In genomic region chr22:28800308-28801041, GRCh38 we compare ENCODE assay signal across 1 cellular context.
A peak's percentile ranks its signal among the peaks of the same experiment; 100 is the strongest.
TF ChIP-seq lines count a peak whose summit lies in the region.

TSS of gene XBP1 (minus strand) at chr22:28800569.

TF ChIP-seq in HepG2, 621 proteins besides CTCF, POLR2A, EP300 and RAD21 (continued from another document and continues in another):
- TF ChIP-seq, protein P1, sequence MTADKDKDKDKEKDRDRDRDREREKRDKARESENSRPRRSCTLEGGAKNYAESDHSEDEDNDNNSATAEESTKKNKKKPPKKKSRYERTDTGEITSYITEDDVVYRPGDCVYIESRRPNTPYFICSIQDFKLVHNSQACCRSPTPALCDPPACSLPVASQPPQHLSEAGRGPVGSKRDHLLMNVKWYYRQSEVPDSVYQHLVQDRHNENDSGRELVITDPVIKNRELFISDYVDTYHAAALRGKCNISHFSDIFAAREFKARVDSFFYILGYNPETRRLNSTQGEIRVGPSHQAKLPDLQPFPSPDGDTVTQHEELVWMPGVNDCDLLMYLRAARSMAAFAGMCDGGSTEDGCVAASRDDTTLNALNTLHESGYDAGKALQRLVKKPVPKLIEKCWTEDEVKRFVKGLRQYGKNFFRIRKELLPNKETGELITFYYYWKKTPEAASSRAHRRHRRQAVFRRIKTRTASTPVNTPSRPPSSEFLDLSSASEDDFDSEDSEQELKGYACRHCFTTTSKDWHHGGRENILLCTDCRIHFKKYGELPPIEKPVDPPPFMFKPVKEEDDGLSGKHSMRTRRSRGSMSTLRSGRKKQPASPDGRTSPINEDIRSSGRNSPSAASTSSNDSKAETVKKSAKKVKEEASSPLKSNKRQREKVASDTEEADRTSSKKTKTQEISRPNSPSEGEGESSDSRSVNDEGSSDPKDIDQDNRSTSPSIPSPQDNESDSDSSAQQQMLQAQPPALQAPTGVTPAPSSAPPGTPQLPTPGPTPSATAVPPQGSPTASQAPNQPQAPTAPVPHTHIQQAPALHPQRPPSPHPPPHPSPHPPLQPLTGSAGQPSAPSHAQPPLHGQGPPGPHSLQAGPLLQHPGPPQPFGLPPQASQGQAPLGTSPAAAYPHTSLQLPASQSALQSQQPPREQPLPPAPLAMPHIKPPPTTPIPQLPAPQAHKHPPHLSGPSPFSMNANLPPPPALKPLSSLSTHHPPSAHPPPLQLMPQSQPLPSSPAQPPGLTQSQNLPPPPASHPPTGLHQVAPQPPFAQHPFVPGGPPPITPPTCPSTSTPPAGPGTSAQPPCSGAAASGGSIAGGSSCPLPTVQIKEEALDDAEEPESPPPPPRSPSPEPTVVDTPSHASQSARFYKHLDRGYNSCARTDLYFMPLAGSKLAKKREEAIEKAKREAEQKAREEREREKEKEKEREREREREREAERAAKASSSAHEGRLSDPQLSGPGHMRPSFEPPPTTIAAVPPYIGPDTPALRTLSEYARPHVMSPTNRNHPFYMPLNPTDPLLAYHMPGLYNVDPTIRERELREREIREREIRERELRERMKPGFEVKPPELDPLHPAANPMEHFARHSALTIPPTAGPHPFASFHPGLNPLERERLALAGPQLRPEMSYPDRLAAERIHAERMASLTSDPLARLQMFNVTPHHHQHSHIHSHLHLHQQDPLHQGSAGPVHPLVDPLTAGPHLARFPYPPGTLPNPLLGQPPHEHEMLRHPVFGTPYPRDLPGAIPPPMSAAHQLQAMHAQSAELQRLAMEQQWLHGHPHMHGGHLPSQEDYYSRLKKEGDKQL (CRISPR knock-in tag; IDR thresholded peaks at IDR 0.05; ENCODE audit: low read depth), result no peak
- TF ChIP-seq TEF (CRISPR knock-in tag; IDR thresholded peaks at IDR 0.05) (no peak), PAXIP1 (CRISPR knock-in tag; conservative IDR thresholded peaks at IDR 0.05) (peak; percentile 58), GZF1 (CRISPR knock-in tag; IDR thresholded peaks at IDR 0.05) (0 out of 2 replicates have a peak, but pooled peaks have one; percentile 53), ZNF776 (CRISPR knock-in tag; IDR thresholded peaks at IDR 0.05) (peak; percentile 77; the same call in 1 of the 2 replicates), ZNF790 (CRISPR knock-in tag; IDR thresholded peaks at IDR 0.05; ENCODE audit: borderline replicate concordance) (peak; percentile 68; the same call in 1 of the 2 replicates), ZNF335 (CRISPR knock-in tag; IDR thresholded peaks at IDR 0.05) (no peak), NCOA2 (CRISPR knock-in tag; IDR thresholded peaks at IDR 0.05) (0 out of 2 replicates have a peak, but pooled peaks have one; percentile 50), IRF2 (CRISPR knock-in tag; IDR thresholded peaks at IDR 0.05) (peak; percentile 36; the same call in 1 of the 2 replicates), PTBP1 (IDR thresholded peaks at IDR 0.05; ENCODE audit: low read depth, low read length, poor library complexity, severe bottlenecking) (no peak), ZNF296 (CRISPR knock-in tag; conservative IDR thresholded peaks at IDR 0.05) (0 out of 2 replicates have a peak, but pooled peaks have one; percentile 30), ZFP82 (CRISPR knock-in tag; IDR thresholded peaks at IDR 0.05; ENCODE audit: borderline replicate concordance) (peak; percentile 66; the same call in 1 of the 2 replicates), AGO2 (optimal IDR thresholded peaks at IDR 0.05; ENCODE audit: low read depth, low read length) (peak; percentile 100), RARG (CRISPR knock-in tag; IDR thresholded peaks at IDR 0.05; ENCODE audit: low read depth) (0 out of 2 replicates have a peak, but pooled peaks have one; percentile 26), ZNF891 (CRISPR knock-in tag; IDR thresholded peaks at IDR 0.05) (0 out of 2 replicates have a peak, but pooled peaks have one; percentile 22), NFE2 (CRISPR knock-in tag; IDR thresholded peaks at IDR 0.05) (no peak), ZNF121 (CRISPR knock-in tag; IDR thresholded peaks at IDR 0.05) (no peak), CEBPZ (IDR thresholded peaks at IDR 0.05; ENCODE audit: low read length) (no peak), THRA (CRISPR knock-in tag; IDR thresholded peaks at IDR 0.05; ENCODE audit: borderline replicate concordance) (peak; percentile 80), FOXA3 (CRISPR knock-in tag; IDR thresholded peaks at IDR 0.05) (peak; percentile 45), HDAC1 (CRISPR knock-in tag; IDR thresholded peaks at IDR 0.05) (peak; percentile 78; the same call in 1 of the 2 replicates), REXO4 (CRISPR knock-in tag; IDR thresholded peaks at IDR 0.05; ENCODE audit: borderline replicate concordance) (0 out of 2 replicates have a peak, but pooled peaks have one; percentile 58), GATA4 (IDR thresholded peaks at IDR 0.05; ENCODE audit: borderline replicate concordance, low read depth) (0 out of 2 replicates have a peak, but pooled peaks have one; percentile 30)
- TF ChIP-seq, protein P2, sequence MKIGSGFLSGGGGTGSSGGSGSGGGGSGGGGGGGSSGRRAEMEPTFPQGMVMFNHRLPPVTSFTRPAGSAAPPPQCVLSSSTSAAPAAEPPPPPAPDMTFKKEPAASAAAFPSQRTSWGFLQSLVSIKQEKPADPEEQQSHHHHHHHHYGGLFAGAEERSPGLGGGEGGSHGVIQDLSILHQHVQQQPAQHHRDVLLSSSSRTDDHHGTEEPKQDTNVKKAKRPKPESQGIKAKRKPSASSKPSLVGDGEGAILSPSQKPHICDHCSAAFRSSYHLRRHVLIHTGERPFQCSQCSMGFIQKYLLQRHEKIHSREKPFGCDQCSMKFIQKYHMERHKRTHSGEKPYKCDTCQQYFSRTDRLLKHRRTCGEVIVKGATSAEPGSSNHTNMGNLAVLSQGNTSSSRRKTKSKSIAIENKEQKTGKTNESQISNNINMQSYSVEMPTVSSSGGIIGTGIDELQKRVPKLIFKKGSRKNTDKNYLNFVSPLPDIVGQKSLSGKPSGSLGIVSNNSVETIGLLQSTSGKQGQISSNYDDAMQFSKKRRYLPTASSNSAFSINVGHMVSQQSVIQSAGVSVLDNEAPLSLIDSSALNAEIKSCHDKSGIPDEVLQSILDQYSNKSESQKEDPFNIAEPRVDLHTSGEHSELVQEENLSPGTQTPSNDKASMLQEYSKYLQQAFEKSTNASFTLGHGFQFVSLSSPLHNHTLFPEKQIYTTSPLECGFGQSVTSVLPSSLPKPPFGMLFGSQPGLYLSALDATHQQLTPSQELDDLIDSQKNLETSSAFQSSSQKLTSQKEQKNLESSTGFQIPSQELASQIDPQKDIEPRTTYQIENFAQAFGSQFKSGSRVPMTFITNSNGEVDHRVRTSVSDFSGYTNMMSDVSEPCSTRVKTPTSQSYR (CRISPR knock-in tag; IDR thresholded peaks at IDR 0.05; ENCODE audit: borderline replicate concordance), result no peak; the same call in 1 of the 2 replicates
- TF ChIP-seq, protein P3, sequence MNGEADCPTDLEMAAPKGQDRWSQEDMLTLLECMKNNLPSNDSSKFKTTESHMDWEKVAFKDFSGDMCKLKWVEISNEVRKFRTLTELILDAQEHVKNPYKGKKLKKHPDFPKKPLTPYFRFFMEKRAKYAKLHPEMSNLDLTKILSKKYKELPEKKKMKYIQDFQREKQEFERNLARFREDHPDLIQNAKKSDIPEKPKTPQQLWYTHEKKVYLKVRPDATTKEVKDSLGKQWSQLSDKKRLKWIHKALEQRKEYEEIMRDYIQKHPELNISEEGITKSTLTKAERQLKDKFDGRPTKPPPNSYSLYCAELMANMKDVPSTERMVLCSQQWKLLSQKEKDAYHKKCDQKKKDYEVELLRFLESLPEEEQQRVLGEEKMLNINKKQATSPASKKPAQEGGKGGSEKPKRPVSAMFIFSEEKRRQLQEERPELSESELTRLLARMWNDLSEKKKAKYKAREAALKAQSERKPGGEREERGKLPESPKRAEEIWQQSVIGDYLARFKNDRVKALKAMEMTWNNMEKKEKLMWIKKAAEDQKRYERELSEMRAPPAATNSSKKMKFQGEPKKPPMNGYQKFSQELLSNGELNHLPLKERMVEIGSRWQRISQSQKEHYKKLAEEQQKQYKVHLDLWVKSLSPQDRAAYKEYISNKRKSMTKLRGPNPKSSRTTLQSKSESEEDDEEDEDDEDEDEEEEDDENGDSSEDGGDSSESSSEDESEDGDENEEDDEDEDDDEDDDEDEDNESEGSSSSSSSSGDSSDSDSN (CRISPR knock-in tag; IDR thresholded peaks at IDR 0.05), result peak; percentile 91
- TF ChIP-seq, protein P4, sequence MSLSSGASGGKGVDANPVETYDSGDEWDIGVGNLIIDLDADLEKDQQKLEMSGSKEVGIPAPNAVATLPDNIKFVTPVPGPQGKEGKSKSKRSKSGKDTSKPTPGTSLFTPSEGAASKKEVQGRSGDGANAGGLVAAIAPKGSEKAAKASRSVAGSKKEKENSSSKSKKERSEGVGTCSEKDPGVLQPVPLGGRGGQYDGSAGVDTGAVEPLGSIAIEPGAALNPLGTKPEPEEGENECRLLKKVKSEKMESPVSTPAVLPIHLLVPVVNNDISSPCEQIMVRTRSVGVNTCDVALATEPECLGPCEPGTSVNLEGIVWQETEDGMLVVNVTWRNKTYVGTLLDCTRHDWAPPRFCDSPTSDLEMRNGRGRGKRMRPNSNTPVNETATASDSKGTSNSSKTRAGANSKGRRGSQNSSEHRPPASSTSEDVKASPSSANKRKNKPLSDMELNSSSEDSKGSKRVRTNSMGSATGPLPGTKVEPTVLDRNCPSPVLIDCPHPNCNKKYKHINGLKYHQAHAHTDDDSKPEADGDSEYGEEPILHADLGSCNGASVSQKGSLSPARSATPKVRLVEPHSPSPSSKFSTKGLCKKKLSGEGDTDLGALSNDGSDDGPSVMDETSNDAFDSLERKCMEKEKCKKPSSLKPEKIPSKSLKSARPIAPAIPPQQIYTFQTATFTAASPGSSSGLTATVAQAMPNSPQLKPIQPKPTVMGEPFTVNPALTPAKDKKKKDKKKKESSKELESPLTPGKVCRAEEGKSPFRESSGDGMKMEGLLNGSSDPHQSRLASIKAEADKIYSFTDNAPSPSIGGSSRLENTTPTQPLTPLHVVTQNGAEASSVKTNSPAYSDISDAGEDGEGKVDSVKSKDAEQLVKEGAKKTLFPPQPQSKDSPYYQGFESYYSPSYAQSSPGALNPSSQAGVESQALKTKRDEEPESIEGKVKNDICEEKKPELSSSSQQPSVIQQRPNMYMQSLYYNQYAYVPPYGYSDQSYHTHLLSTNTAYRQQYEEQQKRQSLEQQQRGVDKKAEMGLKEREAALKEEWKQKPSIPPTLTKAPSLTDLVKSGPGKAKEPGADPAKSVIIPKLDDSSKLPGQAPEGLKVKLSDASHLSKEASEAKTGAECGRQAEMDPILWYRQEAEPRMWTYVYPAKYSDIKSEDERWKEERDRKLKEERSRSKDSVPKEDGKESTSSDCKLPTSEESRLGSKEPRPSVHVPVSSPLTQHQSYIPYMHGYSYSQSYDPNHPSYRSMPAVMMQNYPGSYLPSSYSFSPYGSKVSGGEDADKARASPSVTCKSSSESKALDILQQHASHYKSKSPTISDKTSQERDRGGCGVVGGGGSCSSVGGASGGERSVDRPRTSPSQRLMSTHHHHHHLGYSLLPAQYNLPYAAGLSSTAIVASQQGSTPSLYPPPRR (CRISPR knock-in tag; IDR thresholded peaks at IDR 0.05; ENCODE audit: borderline replicate concordance), result peak; percentile 49; the same call in 1 of the 2 replicates
